1 cellular context compared by ENCODE assay signal in the genomic region with DNA sequence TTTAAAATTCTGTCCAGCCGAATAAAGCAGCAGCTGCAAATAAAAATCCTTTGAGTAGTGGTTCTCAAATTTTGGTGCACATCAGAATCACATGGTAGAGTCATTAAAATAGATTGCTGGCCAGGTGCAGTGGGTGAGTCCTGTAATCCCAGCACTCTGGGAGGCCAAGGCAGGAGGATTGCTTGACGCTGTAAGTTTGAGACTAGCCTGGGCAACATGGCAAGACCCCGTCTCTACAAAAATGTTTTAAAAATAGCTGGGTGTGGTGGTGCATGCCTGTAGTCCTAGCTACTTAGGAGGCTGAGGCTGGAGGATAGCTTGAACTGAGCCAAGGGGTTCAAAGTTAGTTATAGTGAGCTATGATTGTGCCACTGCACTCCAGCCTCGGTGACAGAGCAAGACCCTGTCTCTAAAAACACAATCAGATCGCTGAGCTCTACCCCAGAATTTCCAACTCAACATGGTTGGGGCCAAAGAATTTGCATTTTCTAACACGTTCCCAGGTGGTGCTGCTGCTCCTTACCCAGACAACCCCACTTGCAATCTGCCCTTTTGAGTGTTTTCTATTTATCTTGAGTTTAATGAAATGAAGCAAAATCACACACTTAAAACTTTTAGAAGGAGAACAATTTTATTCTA.
A peak's percentile ranks its signal among the peaks of the same experiment; 100 is the strongest.
TF ChIP-seq lines count a peak whose summit lies in the region.

No MANE protein-coding gene starts in this region.

TF ChIP-seq in HepG2, 621 proteins besides CTCF, POLR2A, EP300 and RAD21:
- TF ChIP-seq POLR2AphosphoS2 (IDR thresholded peaks at IDR 0.05; ENCODE audit: low read depth, low read length) (0 out of 2 replicates have a peak, but pooled peaks have one; percentile 35), POLR2G (IDR thresholded peaks at IDR 0.05; ENCODE audit: low read depth, low read length) (peak; percentile 56), AGO2 (optimal IDR thresholded peaks at IDR 0.05; ENCODE audit: low read depth, low read length) (peak; percentile 30), RBM22 (optimal IDR thresholded peaks at IDR 0.05; ENCODE audit: low read length) (peak; percentile 93), CSRNP1 (CRISPR knock-in tag; IDR thresholded peaks at IDR 0.05) (no peak), ZNF121 (CRISPR knock-in tag; IDR thresholded peaks at IDR 0.05) (peak; percentile 68)
- TF ChIP-seq, protein P1, sequence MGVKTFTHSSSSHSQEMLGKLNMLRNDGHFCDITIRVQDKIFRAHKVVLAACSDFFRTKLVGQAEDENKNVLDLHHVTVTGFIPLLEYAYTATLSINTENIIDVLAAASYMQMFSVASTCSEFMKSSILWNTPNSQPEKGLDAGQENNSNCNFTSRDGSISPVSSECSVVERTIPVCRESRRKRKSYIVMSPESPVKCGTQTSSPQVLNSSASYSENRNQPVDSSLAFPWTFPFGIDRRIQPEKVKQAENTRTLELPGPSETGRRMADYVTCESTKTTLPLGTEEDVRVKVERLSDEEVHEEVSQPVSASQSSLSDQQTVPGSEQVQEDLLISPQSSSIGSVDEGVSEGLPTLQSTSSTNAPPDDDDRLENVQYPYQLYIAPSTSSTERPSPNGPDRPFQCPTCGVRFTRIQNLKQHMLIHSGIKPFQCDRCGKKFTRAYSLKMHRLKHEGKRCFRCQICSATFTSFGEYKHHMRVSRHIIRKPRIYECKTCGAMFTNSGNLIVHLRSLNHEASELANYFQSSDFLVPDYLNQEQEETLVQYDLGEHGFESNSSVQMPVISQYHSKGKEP (CRISPR knock-in tag; IDR thresholded peaks at IDR 0.05), result no peak
